1 cellular context compared by ENCODE assay signal in genomic region chr12:130916251-130916911, GRCh38.
TF ChIP-seq lines count a peak whose summit lies in the region.

No MANE protein-coding gene starts in this region.

TF ChIP-seq in K562, 482 proteins besides CTCF, POLR2A, EP300 and RAD21 (continued from another document):
- TF ChIP-seq MAFF (IDR thresholded peaks at IDR 0.05; ENCODE audit: low read length) (no peak), TEAD1 (CRISPR knock-in tag; IDR thresholded peaks at IDR 0.05) (peak in 1 of 2 experiments; percentile 70; a peak in 1 of 4 replicates), FOSL1 (tag; conservative IDR thresholded peaks at IDR 0.05) (no peak), ZNF561 (CRISPR knock-in tag; conservative IDR thresholded peaks at IDR 0.05) (no peak), MECOM (CRISPR knock-in tag; IDR thresholded peaks at IDR 0.05) (no peak), CREB1 (IDR thresholded peaks at IDR 0.05) (no peak), CREB1 (CRISPR knock-in tag; IDR thresholded peaks at IDR 0.05) (peak; percentile 43; the same call in 1 of the 2 replicates), XRCC3 (IDR thresholded peaks at IDR 0.05) (no peak), ZNF76 (CRISPR knock-in tag; IDR thresholded peaks at IDR 0.05; ENCODE audit: borderline replicate concordance) (no peak), SP1 (CRISPR knock-in tag; IDR thresholded peaks at IDR 0.05) (0 out of 2 replicates have a peak, but pooled peaks have one; percentile 22), ZNF263 (CRISPR knock-in tag; IDR thresholded peaks at IDR 0.05; ENCODE audit: borderline replicate concordance) (peak; percentile 51; the same call in 1 of the 2 replicates), XRCC5 (IDR thresholded peaks at IDR 0.05; ENCODE audit: low read depth, low read length) (0 out of 2 replicates have a peak, but pooled peaks have one; percentile 29), LCOR (CRISPR knock-in tag; IDR thresholded peaks at IDR 0.05) (peak; percentile 61; the same call in 1 of the 2 replicates), ATF7 (IDR thresholded peaks at IDR 0.05) (peak; percentile 20; the same call in 1 of the 2 replicates), CREM (IDR thresholded peaks at IDR 0.05; ENCODE audit: low read depth) (peak; percentile 68), GABPB1 (CRISPR knock-in tag; IDR thresholded peaks at IDR 0.05) (peak; percentile 50; the same call in 1 of the 2 replicates), DACH1 (IDR thresholded peaks at IDR 0.05; ENCODE audit: partially characterized antibody) (peak; percentile 55), RCOR1 (IDR thresholded peaks at IDR 0.05; ENCODE audit: borderline replicate concordance in 1 of 2, low read depth in 2 of 2, low read length in 2 of 2) (peak in 1 of 2 experiments; percentile 72; a peak in 2 of 4 replicates), MEIS2 (IDR thresholded peaks at IDR 0.05; ENCODE audit: partially characterized antibody) (peak; percentile 38), NFE2 (IDR thresholded peaks at IDR 0.05; ENCODE audit: low read depth) (peak; percentile 42), CC2D1A (IDR thresholded peaks at IDR 0.05) (0 out of 2 replicates have a peak, but pooled peaks have one; percentile 66), CTBP1 (IDR thresholded peaks at IDR 0.05; ENCODE audit: borderline replicate concordance) (peak; percentile 22; the same call in 1 of the 2 replicates), MAFK (IDR thresholded peaks at IDR 0.05; ENCODE audit: low read length) (no peak)
- TF ChIP-seq, protein P1, sequence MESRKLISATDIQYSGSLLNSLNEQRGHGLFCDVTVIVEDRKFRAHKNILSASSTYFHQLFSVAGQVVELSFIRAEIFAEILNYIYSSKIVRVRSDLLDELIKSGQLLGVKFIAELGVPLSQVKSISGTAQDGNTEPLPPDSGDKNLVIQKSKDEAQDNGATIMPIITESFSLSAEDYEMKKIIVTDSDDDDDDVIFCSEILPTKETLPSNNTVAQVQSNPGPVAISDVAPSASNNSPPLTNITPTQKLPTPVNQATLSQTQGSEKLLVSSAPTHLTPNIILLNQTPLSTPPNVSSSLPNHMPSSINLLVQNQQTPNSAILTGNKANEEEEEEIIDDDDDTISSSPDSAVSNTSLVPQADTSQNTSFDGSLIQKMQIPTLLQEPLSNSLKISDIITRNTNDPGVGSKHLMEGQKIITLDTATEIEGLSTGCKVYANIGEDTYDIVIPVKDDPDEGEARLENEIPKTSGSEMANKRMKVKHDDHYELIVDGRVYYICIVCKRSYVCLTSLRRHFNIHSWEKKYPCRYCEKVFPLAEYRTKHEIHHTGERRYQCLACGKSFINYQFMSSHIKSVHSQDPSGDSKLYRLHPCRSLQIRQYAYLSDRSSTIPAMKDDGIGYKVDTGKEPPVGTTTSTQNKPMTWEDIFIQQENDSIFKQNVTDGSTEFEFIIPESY (CRISPR knock-in tag; IDR thresholded peaks at IDR 0.05): peak; percentile 29; the same call in 1 of the 2 replicates
- TF ChIP-seq, protein P2, sequence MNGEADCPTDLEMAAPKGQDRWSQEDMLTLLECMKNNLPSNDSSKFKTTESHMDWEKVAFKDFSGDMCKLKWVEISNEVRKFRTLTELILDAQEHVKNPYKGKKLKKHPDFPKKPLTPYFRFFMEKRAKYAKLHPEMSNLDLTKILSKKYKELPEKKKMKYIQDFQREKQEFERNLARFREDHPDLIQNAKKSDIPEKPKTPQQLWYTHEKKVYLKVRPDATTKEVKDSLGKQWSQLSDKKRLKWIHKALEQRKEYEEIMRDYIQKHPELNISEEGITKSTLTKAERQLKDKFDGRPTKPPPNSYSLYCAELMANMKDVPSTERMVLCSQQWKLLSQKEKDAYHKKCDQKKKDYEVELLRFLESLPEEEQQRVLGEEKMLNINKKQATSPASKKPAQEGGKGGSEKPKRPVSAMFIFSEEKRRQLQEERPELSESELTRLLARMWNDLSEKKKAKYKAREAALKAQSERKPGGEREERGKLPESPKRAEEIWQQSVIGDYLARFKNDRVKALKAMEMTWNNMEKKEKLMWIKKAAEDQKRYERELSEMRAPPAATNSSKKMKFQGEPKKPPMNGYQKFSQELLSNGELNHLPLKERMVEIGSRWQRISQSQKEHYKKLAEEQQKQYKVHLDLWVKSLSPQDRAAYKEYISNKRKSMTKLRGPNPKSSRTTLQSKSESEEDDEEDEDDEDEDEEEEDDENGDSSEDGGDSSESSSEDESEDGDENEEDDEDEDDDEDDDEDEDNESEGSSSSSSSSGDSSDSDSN (IDR thresholded peaks at IDR 0.05; ENCODE audit: borderline replicate concordance in 1 of 2, low read depth in 2 of 2, low read length in 2 of 2): 0 out of 4 replicates have a peak, but pooled peaks of 1 of the 2 experiments have one; percentile 51
- TF ChIP-seq, protein P3, sequence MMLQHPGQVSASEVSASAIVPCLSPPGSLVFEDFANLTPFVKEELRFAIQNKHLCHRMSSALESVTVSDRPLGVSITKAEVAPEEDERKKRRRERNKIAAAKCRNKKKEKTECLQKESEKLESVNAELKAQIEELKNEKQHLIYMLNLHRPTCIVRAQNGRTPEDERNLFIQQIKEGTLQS (IDR thresholded peaks at IDR 0.05): peak; percentile 60
- TF ChIP-seq, protein P3 (CRISPR knock-in tag; conservative IDR thresholded peaks at IDR 0.05): 0 out of 2 replicates have a peak, but pooled peaks have one; percentile 54
- TF ChIP-seq, protein P4, sequence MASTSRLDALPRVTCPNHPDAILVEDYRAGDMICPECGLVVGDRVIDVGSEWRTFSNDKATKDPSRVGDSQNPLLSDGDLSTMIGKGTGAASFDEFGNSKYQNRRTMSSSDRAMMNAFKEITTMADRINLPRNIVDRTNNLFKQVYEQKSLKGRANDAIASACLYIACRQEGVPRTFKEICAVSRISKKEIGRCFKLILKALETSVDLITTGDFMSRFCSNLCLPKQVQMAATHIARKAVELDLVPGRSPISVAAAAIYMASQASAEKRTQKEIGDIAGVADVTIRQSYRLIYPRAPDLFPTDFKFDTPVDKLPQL (IDR thresholded peaks at IDR 0.05; ENCODE audit: extremely low read depth, insufficient read length): no peak
- TF ChIP-seq, protein P5, sequence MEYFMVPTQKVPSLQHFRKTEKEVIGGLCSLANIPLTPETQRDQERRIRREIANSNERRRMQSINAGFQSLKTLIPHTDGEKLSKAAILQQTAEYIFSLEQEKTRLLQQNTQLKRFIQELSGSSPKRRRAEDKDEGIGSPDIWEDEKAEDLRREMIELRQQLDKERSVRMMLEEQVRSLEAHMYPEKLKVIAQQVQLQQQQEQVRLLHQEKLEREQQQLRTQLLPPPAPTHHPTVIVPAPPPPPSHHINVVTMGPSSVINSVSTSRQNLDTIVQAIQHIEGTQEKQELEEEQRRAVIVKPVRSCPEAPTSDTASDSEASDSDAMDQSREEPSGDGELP (CRISPR knock-in tag; IDR thresholded peaks at IDR 0.05; ENCODE audit: borderline replicate concordance): peak; percentile 68; the same call in 1 of the 2 replicates
- TF ChIP-seq, protein P6, sequence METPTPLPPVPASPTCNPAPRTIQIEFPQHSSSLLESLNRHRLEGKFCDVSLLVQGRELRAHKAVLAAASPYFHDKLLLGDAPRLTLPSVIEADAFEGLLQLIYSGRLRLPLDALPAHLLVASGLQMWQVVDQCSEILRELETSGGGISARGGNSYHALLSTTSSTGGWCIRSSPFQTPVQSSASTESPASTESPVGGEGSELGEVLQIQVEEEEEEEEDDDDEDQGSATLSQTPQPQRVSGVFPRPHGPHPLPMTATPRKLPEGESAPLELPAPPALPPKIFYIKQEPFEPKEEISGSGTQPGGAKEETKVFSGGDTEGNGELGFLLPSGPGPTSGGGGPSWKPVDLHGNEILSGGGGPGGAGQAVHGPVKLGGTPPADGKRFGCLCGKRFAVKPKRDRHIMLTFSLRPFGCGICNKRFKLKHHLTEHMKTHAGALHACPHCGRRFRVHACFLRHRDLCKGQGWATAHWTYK (CRISPR knock-in tag; IDR thresholded peaks at IDR 0.05): 0 out of 2 replicates have a peak, but pooled peaks have one; percentile 18
- TF ChIP-seq, protein P7, sequence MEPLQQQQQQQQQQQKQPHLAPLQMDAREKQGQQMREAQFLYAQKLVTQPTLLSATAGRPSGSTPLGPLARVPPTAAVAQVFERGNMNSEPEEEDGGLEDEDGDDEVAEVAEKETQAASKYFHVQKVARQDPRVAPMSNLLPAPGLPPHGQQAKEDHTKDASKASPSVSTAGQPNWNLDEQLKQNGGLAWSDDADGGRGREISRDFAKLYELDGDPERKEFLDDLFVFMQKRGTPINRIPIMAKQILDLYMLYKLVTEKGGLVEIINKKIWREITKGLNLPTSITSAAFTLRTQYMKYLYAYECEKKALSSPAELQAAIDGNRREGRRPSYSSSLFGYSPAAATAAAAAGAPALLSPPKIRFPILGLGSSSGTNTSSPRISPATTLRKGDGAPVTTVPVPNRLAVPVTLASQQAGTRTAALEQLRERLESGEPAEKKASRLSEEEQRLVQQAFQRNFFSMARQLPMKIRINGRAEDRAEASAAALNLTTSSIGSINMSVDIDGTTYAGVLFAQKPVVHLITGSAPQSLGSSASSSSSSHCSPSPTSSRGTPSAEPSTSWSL (CRISPR knock-in tag; IDR thresholded peaks at IDR 0.05; ENCODE audit: borderline replicate concordance): no peak
